12 cellular contexts compared by ENCODE assay signal in the genomic region with DNA sequence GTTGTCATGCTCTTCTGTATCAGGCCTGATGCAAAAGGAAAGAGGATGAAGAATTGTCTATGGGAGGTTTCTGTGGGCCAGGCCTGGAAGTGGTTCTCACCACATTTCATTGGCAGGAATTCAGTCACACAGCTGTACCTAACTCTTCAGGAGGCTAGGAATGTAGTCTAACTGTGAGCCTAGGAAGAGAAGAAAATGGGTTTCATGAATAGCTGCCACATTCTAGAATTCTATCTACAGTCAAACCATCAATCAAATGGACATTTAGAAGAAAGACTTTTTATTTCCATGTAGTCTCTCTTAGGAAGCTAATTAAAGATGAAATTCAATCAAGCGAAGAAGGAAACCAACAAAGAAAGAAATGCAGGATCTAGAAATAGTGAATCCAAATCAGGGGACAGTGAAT.
"Had no signal": no experiment of that assay in that cellular context is flagged by ENCODE, and none has a peak within 500 bp of the region (broad histone marks: within the 10 kb centered on the region; RNA-seq: fewer than 3 reads in every experiment).

No MANE protein-coding gene starts in this region.

- DNase-seq: activated CD4-positive, alpha-beta T cell treated with anti-CD3 and anti-CD28 coated beads, Interleukin-2, amount 10 ng/mL, durations not matched to agents 7 days and 5 days; activated CD8-positive, alpha-beta memory T cell treated with anti-CD3 and anti-CD28 coated beads, Interleukin-2, amount 50 U/mL, for 48 hours; activated gamma-delta T cell treated with Interleukin-2 at 50 U/mL for 16 hours; activated naive CD8-positive, alpha-beta T cell treated with anti-CD3 and anti-CD28 coated beads for 36 hours; activated T-cell treated with anti-CD3 and anti-CD28 coated beads, Interleukin-2, amount 50 U/mL, for 72 hours; hippocampal formation; kidney; psoas muscle had no signal

- H3K27ac Mint-ChIP-seq: activated CD4-positive, alpha-beta T cell treated with anti-CD3 and anti-CD28 coated beads, Interleukin-2, amount 10 ng/mL, durations not matched to agents 7 days and 5 days; activated naive CD8-positive, alpha-beta T cell treated with anti-CD3 and anti-CD28 coated beads for 36 hours; activated T-cell treated with anti-CD3 and anti-CD28 coated beads, Interleukin-2, amount 50 U/mL, for 72 hours; T-helper 2 cell treated with Interferon-gamma antibody and Interleukin-4, amounts not matched to agents 5 μg/mL and 100 μg/mL, for 36 hours had no signal

- H3K4me1 ChIP-seq: esophagus muscularis mucosa, psoas muscle had no signal

- ATAC-seq: activated T-cell treated with anti-CD3 and anti-CD28 coated beads, Interleukin-2, amount 50 U/mL, for 72 hours; psoas muscle; sciatic nerve had no signal

- H3K4me3 ChIP-seq: esophagus muscularis mucosa, psoas muscle, spleen had no signal

- H3K27me3 ChIP-seq: esophagus muscularis mucosa, spleen had no signal

- H3K36me3 ChIP-seq: esophagus muscularis mucosa, spleen had no signal

- H3K9me3 Mint-ChIP-seq: activated naive CD8-positive, alpha-beta T cell treated with anti-CD3 and anti-CD28 coated beads for 36 hours; activated T-cell treated with anti-CD3 and anti-CD28 coated beads, Interleukin-2, amount 50 U/mL, for 72 hours; T-helper 2 cell treated with Interferon-gamma antibody and Interleukin-4, amounts not matched to agents 5 μg/mL and 100 μg/mL, for 36 hours had no signal

- H3K4me3 Mint-ChIP-seq: activated CD4-positive, alpha-beta T cell treated with anti-CD3 and anti-CD28 coated beads, Interleukin-2, amount 10 ng/mL, durations not matched to agents 7 days and 5 days; activated naive CD8-positive, alpha-beta T cell treated with anti-CD3 and anti-CD28 coated beads for 36 hours; activated T-cell treated with anti-CD3 and anti-CD28 coated beads, Interleukin-2, amount 50 U/mL, for 72 hours; T-helper 2 cell treated with Interferon-gamma antibody and Interleukin-4, amounts not matched to agents 5 μg/mL and 100 μg/mL, for 36 hours had no signal

- H3K9me3 ChIP-seq: esophagus muscularis mucosa, psoas muscle, spleen had no signal

- H3K36me3 Mint-ChIP-seq: activated naive CD8-positive, alpha-beta T cell treated with anti-CD3 and anti-CD28 coated beads for 36 hours had no signal

- H3K27ac ChIP-seq: esophagus muscularis mucosa, psoas muscle, spleen had no signal
